In genomic region chr1:23376890-23377811, GRCh38 we compare ENCODE assay signal across 9 cellular contexts. TPM values are rescaled to one million over a fixed set of nuclear protein-coding genes. Genes with fewer than 3 reads are reported as not detected.
DNase-seq lines count a peak whose midpoint lies in the region; ATAC-seq, FAIRE-seq and TF ChIP-seq lines count a peak whose summit lies in the region.
"Had no signal": no experiment of that assay in that cellular context is flagged by ENCODE, and none has a peak within 500 bp of the region (broad histone marks: within the 10 kb centered on the region; RNA-seq: fewer than 3 reads in every experiment).

No MANE protein-coding gene starts in this region.

- TF ChIP-seq CTCF in Panc1 (IDR thresholded peaks at IDR 0.05): no peak
- TF ChIP-seq CTCF in fibroblast of mammary gland (conservative IDR thresholded peaks at IDR 0.05; ENCODE audit: control insufficient read depth, insufficient read depth, low read depth, low read length): no peak
- no peak for TF ChIP-seq CTCF in psoas muscle (IDR thresholded peaks at IDR 0.05)
- no peak for TF ChIP-seq CTCF in CD8-positive, alpha-beta T cell (IDR thresholded peaks at IDR 0.05)

- H3K9me3 ChIP-seq in Panc1 (ENCODE audit: control insufficient read depth, insufficient read depth, low read depth, low read length) (no peaks in the 10 kb centered on the region), psoas muscle (no peaks in the 10 kb centered on the region)
- no peaks in the 10 kb centered on the region for H3K9me3 ChIP-seq in CD8-positive, alpha-beta T cell (ENCODE audit: low read length)

- FAIRE-seq in GM19239 (lab: Jason Lieb, UNC): no peak
- FAIRE-seq: frontal cortex had no signal

- ATAC-seq in Panc1: peak; percentile 94
- ATAC-seq in psoas muscle: peak; percentile 28 to 63 (median 60)
- ATAC-seq in HG02678 (IDR thresholded peaks at IDR 0.05; ENCODE audit: unreplicated experiment): no peak
- no peak for ATAC-seq in CD8-positive, alpha-beta T cell
- no peak for ATAC-seq in GM18907 (IDR thresholded peaks at IDR 0.05; ENCODE audit: unreplicated experiment)

- H3K27me3 Mint-ChIP-seq in CD8-positive, alpha-beta T cell (ENCODE audit: low read depth): no peaks in the 10 kb centered on the region

- H3K27ac ChIP-seq in Panc1 (ENCODE audit: low read length) (peak overlapping the region; percentile 89), psoas muscle (peak overlapping the region; percentile 60)
- H3K27ac ChIP-seq in CD8-positive, alpha-beta T cell (ENCODE audit: low read depth, low read length): no peak overlapping the region

- BruUV-seq in Panc1 (replicated peaks; lab: Mats Ljungman, UMichigan): no TSS peak

- WGBS in psoas muscle, 3 donors: 55 to 68% (median 58%) methylated on average over 19 of the region's 19 CpGs

- CTCF ChIA-PET in Panc1 (lab: Charles Lee): interaction anchor here (0.6 kb wide), 1 partner anchor 26 kb away, joined by 10 read pairs; no protein-coding TSS in a partner anchor
- CTCF ChIA-PET in CD8-positive, alpha-beta T cell (lab: Charles Lee): interaction anchor here (0.8 to 1.3 kb wide), 2 partner anchors 27 to 120 kb away, joined by 3 to 5 read pairs; no protein-coding TSS in a partner anchor

- DNase-seq in DMS153 (lab: John Stamatoyannopoulos, UW) (peak; percentile 76), Panc1 (ENCODE audit: low read depth, low spot score) (peak; percentile 98), fibroblast of mammary gland (ENCODE audit: low read depth) (peak; percentile 93), psoas muscle (peak in 1 of 2 donors; percentile 73), GM19239 (ENCODE audit: insufficient read length, low spot score) (no peak)
- DNase-seq in CD8-positive, alpha-beta T cell: no peak

- H3K9me3 Mint-ChIP-seq in CD8-positive, alpha-beta T cell: no peaks in the 10 kb centered on the region

- peak overlapping the region in 1 of 2 experiments; percentile 2; a peak in 1 of 4 replicates for H3K4me3 ChIP-seq in Panc1 (ENCODE audit: low read depth in 2 of 2, low read length in 2 of 2)
- no peak overlapping the region for H3K4me3 ChIP-seq in fibroblast of mammary gland (ENCODE audit: control insufficient read depth, low read depth, low read length)
- H3K4me3 ChIP-seq in psoas muscle: no peak overlapping the region
- H3K4me3 ChIP-seq in CD8-positive, alpha-beta T cell (ENCODE audit: low read depth, low read length): no peak overlapping the region

- in situ Hi-C loops in Panc1 (cut with HindIII; ENCODE audit: low pct_unique_long_range_greater_than_20kb, low sequenced_read_pairs): no loop called here

- no peak overlapping the region for H3K4me3 Mint-ChIP-seq in CD8-positive, alpha-beta T cell

- H3K36me3 ChIP-seq in Panc1 (ENCODE audit: control insufficient read depth, insufficient read depth, low read length) (no peaks in the 10 kb centered on the region), psoas muscle (ENCODE audit: insufficient read depth in 1 of 2, low read depth in 1 of 2) (peaks cover 0 to 13% of the 10 kb centered on the region in 2 donors)
- H3K36me3 ChIP-seq in CD8-positive, alpha-beta T cell (ENCODE audit: insufficient read depth, low read length): no peaks in the 10 kb centered on the region

- POLR2A ChIA-PET in Panc1 (lab: Charles Lee): no interaction called here
- POLR2A ChIA-PET in CD8-positive, alpha-beta T cell (lab: Charles Lee): no interaction called here

- H3K4me1 ChIP-seq in Panc1 (ENCODE audit: control insufficient read depth, insufficient read depth, low read length) (peaks cover 26% of the 10 kb centered on the region), psoas muscle (peaks cover 19% of the 10 kb centered on the region)
- no peaks in the 10 kb centered on the region for H3K4me1 ChIP-seq in CD8-positive, alpha-beta T cell (ENCODE audit: insufficient read depth, low read length)

- H3K27me3 ChIP-seq in Panc1 (ENCODE audit: control insufficient read depth, insufficient read depth, low read length): no peaks in the 10 kb centered on the region
- H3K27me3 ChIP-seq in psoas muscle (ENCODE audit: insufficient read depth in 3 of 3, low read length in 2 of 3): no peaks in the 10 kb centered on the region
- no peaks in the 10 kb centered on the region for H3K27me3 ChIP-seq in CD8-positive, alpha-beta T cell (ENCODE audit: insufficient read depth, low read length)

- intact Hi-C loops in Panc1 (cut with micrococcal nuclease; ENCODE audit: unreplicated experiment) (no loop called here), psoas muscle (cut with DNase I) (no loop called here)
- intact Hi-C loops in CD8-positive, alpha-beta T cell (cut with DNase I, micrococcal nuclease): no loop called here

- H3K4me1 Mint-ChIP-seq in CD8-positive, alpha-beta T cell (ENCODE audit: low read depth): no peaks in the 10 kb centered on the region

- no peak overlapping the region for H3K27ac Mint-ChIP-seq in CD8-positive, alpha-beta T cell

- H3K36me3 Mint-ChIP-seq in CD8-positive, alpha-beta T cell: peaks cover 7% of the 10 kb centered on the region

RNA-seq across cellular contexts. Expression of gene ZNF436, which starts 7.5 kb away (rescaled TPM):
- total RNA-seq in Panc1 (2021; ENCODE audit: unreplicated experiment) (16.0 TPM), psoas muscle (10 to 100 TPM in 1 of 4 donors, 1 to 10 TPM in 3; 6.8 to 11.5 (median 8.6) TPM)
- 8.0 TPM for polyA plus RNA-seq in Panc1 (2012; ENCODE audit: insufficient read length)
- polyA plus RNA-seq in psoas muscle: 1 to 10 TPM; 2.2 to 7.2 (median 3.1) TPM
- 1 to 10 TPM; 3.4 to 3.9 TPM for total RNA-seq in CD8-positive, alpha-beta T cell

RNA-seq across cellular contexts. Expression of gene HNRNPR, which starts 33.1 kb away (rescaled TPM):
- total RNA-seq in Panc1 (2021; ENCODE audit: unreplicated experiment) (173 TPM), psoas muscle (10 to 100 TPM; 39.8 to 81.0 (median 71.4) TPM)
- 117 TPM for polyA plus RNA-seq in Panc1 (2012; ENCODE audit: insufficient read length)
- 100 to 1,000 TPM in 1 of 3 donors, 10 to 100 TPM in 2; 46.3 to 107 (median 94.0) TPM for polyA plus RNA-seq in psoas muscle
- 100 to 1,000 TPM; 102 to 103 TPM for total RNA-seq in CD8-positive, alpha-beta T cell

RNA-seq across cellular contexts. Expression of gene TCEA3, which starts 47.4 kb away (rescaled TPM):
- total RNA-seq in Panc1 (2021; ENCODE audit: unreplicated experiment): 8.3 TPM
- 17.2 TPM for polyA plus RNA-seq in Panc1 (2012; ENCODE audit: insufficient read length)
- 100 to 1,000 TPM; 140 to 200 (median 170) TPM for total RNA-seq in psoas muscle
- polyA plus RNA-seq in psoas muscle: 100 to 1,000 TPM in 2 of 3 donors, 10 to 100 TPM in 1; 70.2 to 301 (median 195) TPM
- 10 to 100 TPM; 14.0 to 16.9 TPM for total RNA-seq in CD8-positive, alpha-beta T cell

Comparison
In these comparisons a context has a peak if more than half of its experiments do, and no peak if none do; other contexts are left out.
1. DNase-seq: peak in DMS153 (single experiment), Panc1 (single experiment) and fibroblast of mammary gland (single experiment); none in GM19239 (single experiment) and CD8-positive, alpha-beta T cell (0 of 7).
2. ATAC-seq: peak in Panc1 (single experiment) and psoas muscle (4 of 4); none in HG02678 (single experiment), CD8-positive, alpha-beta T cell (single experiment) and GM18907 (single experiment).
3. RNA of gene TCEA3, which starts 47.4 kb away (total RNA-seq): 140 to 200 TPM in psoas muscle; 14.0 to 16.9 TPM in CD8-positive, alpha-beta T cell and 8.3 TPM in Panc1 (single experiment); every median in the first group is over 4 times any median in the second.